In the genomic region with DNA sequence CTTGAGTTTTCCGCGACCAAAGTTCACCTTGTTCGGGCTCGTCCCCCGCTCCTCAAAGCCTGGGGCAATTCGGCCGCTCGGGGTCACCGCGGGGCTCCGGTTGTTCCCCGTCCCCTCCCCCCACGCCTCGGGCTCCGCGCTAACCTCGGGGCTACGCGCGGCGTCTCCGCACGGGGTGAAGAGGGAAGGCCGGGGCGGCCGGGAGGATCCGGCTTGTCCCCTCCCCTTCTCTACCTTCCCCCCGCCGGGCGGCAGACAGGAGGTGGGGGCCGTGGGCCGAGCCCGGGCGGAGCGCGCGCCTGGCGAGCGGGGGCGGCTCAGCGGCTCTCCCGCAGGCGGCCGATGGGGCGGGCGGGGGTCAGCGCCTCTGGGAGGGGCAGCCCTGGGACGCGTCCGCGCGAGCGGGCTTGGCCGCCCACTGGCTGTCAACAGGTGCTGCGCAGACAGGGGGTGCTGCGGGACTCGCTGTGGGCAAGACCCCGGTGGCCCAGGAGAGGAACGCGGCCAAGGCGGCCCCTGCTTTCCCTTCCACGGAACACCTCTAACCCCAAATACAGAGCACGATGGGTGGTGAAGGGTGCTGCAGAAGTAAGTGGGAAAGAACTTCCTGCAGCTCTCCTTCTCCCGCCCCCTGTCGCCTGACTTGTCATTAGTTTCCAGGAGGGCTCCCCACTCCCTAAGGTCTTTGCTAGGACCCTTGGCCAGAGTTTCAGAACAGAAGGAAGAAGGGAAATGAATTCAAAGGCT, we compare ENCODE assay signal across 9 cellular contexts. TPM values are rescaled to one million over a fixed set of nuclear protein-coding genes. Genes with fewer than 3 reads are reported as not detected.
DNase-seq lines count a peak whose midpoint lies in the region; ATAC-seq, FAIRE-seq and TF ChIP-seq lines count a peak whose summit lies in the region.
"Had no signal": no experiment of that assay in that cellular context is flagged by ENCODE, and none has a peak within 500 bp of the region (broad histone marks: within the 10 kb centered on the region; RNA-seq: fewer than 3 reads in every experiment).

A gene with protein sequence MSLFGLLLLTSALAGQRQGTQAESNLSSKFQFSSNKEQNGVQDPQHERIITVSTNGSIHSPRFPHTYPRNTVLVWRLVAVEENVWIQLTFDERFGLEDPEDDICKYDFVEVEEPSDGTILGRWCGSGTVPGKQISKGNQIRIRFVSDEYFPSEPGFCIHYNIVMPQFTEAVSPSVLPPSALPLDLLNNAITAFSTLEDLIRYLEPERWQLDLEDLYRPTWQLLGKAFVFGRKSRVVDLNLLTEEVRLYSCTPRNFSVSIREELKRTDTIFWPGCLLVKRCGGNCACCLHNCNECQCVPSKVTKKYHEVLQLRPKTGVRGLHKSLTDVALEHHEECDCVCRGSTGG (minus strand): TSS at position 177 of the 747 bp plus-strand sequence. CDS start 896 bp downstream, outside the sequence.

- H3K9ac ChIP-seq in smooth muscle cell (ENCODE audit: low read depth) = peak within 1 kb of the TSS; percentile 68

- DNase-seq in D721Med (ENCODE audit: insufficient read length, low spot score) = peak; percentile 12
- peak; percentile 68 for DNase-seq in RWPE2 (ENCODE audit: low spot score)
- peak; percentile 73 for DNase-seq in smooth muscle cell (lab: John Stamatoyannopoulos, UW; ENCODE audit: unreplicated experiment)
- no peak for DNase-seq in NCI-H526 treated with DMSO at 0.1 percent for 48 hours (lab: John Stamatoyannopoulos, UW)

- peak within 1 kb of the TSS; percentile 96 for H3K27ac Mint-ChIP-seq in dendritic cell treated with granulocyte-macrophage colony-stimulating factor and Interleukin-4, amounts not matched to agents 40 ng/mL and 50 ng/mL, for 4 days

- H3K79me2 ChIP-seq in smooth muscle cell (ENCODE audit: low read depth) = peaks cover 38% of the 10 kb centered on the region

- no peaks in the 10 kb centered on the region for H3K9me3 Mint-ChIP-seq in dendritic cell treated with granulocyte-macrophage colony-stimulating factor and Interleukin-4, amounts not matched to agents 40 ng/mL and 50 ng/mL, for 4 days

- H3K4me3 Mint-ChIP-seq in dendritic cell treated with granulocyte-macrophage colony-stimulating factor and Interleukin-4, amounts not matched to agents 40 ng/mL and 50 ng/mL, for 4 days = peak within 1 kb of the TSS; percentile 79

- peaks cover 12% of the 10 kb centered on the region for H4K20me1 ChIP-seq in smooth muscle cell (ENCODE audit: low read depth)

- no peaks in the 10 kb centered on the region for H3K9me3 ChIP-seq in RWPE2 (ENCODE audit: severe bottlenecking)
- H3K9me3 ChIP-seq in smooth muscle cell (replicated peaks; ENCODE audit: low read depth) = no peaks in the 10 kb centered on the region

- H3K36me3 ChIP-seq in RWPE2 (ENCODE audit: low read depth) (no peaks in the 10 kb centered on the region), smooth muscle cell (ENCODE audit: low read depth) (no peaks in the 10 kb centered on the region)

- no peak for TF ChIP-seq CTCF in D721Med (IDR thresholded peaks at IDR 0.05; ENCODE audit: insufficient read depth, missing control alignments)
- peak; percentile 66 for TF ChIP-seq CTCF in RWPE2 (IDR thresholded peaks at IDR 0.05; ENCODE audit: poor library complexity, severe bottlenecking)
- TF ChIP-seq CTCF in smooth muscle cell (IDR thresholded peaks at IDR 0.05; ENCODE audit: borderline replicate concordance, insufficient read depth, poor library complexity, severe bottlenecking) = peak; percentile 16

- peaks cover 36% of the 10 kb centered on the region for H3K36me3 Mint-ChIP-seq in dendritic cell treated with granulocyte-macrophage colony-stimulating factor and Interleukin-4, amounts not matched to agents 40 ng/mL and 50 ng/mL, for 4 days (ENCODE audit: low read depth)

- no peak for FAIRE-seq in D721Med (lab: Jason Lieb, UNC)

- intact Hi-C loops in dendritic cell treated with granulocyte-macrophage colony-stimulating factor and Interleukin-4, amounts not matched to agents 40 ng/mL and 50 ng/mL, for 4 days (cut with micrococcal nuclease) = loop anchor here (5.0 kb wide), 2 partner anchors 34 to 71 kb away; no protein-coding TSS in a partner anchor

- H3K27ac ChIP-seq in RWPE2 (ENCODE audit: poor library complexity, severe bottlenecking) (peak within 1 kb of the TSS; percentile 78), layer of hippocampus (ENCODE audit: low read depth, low read length) (peak within 1 kb of the TSS; percentile 67), smooth muscle cell (ENCODE audit: low read depth) (peak within 1 kb of the TSS; percentile 79)

- H3K4me3 ChIP-seq in RWPE2 (ENCODE audit: severe bottlenecking) (peak within 1 kb of the TSS; percentile 51), smooth muscle cell (peak within 1 kb of the TSS; percentile 80)

- peaks cover 24% of the 10 kb centered on the region for H3K4me1 ChIP-seq in RWPE2 (ENCODE audit: insufficient read depth, poor library complexity, severe bottlenecking)
- H3K4me1 ChIP-seq in smooth muscle cell (ENCODE audit: low read depth) = peaks cover 34% of the 10 kb centered on the region

- H3K27me3 ChIP-seq in RWPE2 (ENCODE audit: insufficient read depth, poor library complexity, severe bottlenecking) (no peaks in the 10 kb centered on the region), layer of hippocampus (ENCODE audit: control insufficient read depth, insufficient read depth, low read length) (no peaks in the 10 kb centered on the region), smooth muscle cell (ENCODE audit: low read depth) (no peaks in the 10 kb centered on the region)

- WGBS in smooth muscle cell (ENCODE audit: low lambda C conversion rate) = under 1% methylated on average over 28 of the region's 65 CpGs

- H3K4me1 Mint-ChIP-seq in dendritic cell treated with granulocyte-macrophage colony-stimulating factor and Interleukin-4, amounts not matched to agents 40 ng/mL and 50 ng/mL, for 4 days (ENCODE audit: low read depth) = peaks cover 38% of the 10 kb centered on the region

- ATAC-seq in HG02938 (IDR thresholded peaks at IDR 0.05; ENCODE audit: unreplicated experiment) = peak; percentile 33
- ATAC-seq in RWPE2 (ENCODE audit: low read depth) = peak; percentile 59
- ATAC-seq in HG02973 (IDR thresholded peaks at IDR 0.05; ENCODE audit: unreplicated experiment) = no peak

- peak within 1 kb of the TSS; percentile 87 for H3K4me2 ChIP-seq in smooth muscle cell

- H2AFZ ChIP-seq in smooth muscle cell (ENCODE audit: low read depth) = peak within 1 kb of the TSS; percentile 88

- peaks cover 2% of the 10 kb centered on the region for H3K27me3 Mint-ChIP-seq in dendritic cell treated with granulocyte-macrophage colony-stimulating factor and Interleukin-4, amounts not matched to agents 40 ng/mL and 50 ng/mL, for 4 days

- peaks cover 4% of the 10 kb centered on the region for H3F3A ChIP-seq in smooth muscle cell (ENCODE audit: low read depth)

RNA-seq across cellular contexts. Expression of the gene that starts here (rescaled TPM):
- 135 and 165 TPM in 2 replicates for total RNA-seq in smooth muscle cell
- 56.5 and 77.8 TPM in 2 replicates for polyA plus RNA-seq in smooth muscle cell
- total RNA-seq: T-helper 2 cell treated with Interferon-gamma antibody and Interleukin-4, amounts not matched to agents 100 ng/mL and 5 ng/mL, for 36 hours had no signal
